8 cellular contexts compared by ENCODE assay signal in genomic region chr1:174160109-174160473, GRCh38. TPM values are rescaled to one million over a fixed set of nuclear protein-coding genes. Genes with fewer than 3 reads are reported as not detected.
A peak's percentile ranks its signal among the peaks of the same experiment; 100 is the strongest.
DNase-seq lines count a peak whose midpoint lies in the region; ATAC-seq and TF ChIP-seq lines count a peak whose summit lies in the region.

No MANE protein-coding gene starts in this region.

- no peak overlapping the region for H2BK15ac ChIP-seq in IMR-90 (ENCODE audit: low read depth, low read length)

- H3K4me1 ChIP-seq in CD8-positive, alpha-beta T cell (ENCODE audit: insufficient read depth, low read length) = peaks cover 16% of the 10 kb centered on the region
- H3K4me1 ChIP-seq in IMR-90 (ENCODE audit: control insufficient read depth, insufficient read depth, low read length) = no peaks in the 10 kb centered on the region

- H2BK120ac ChIP-seq in IMR-90 (ENCODE audit: low read depth, low read length) = no peak overlapping the region

- ATAC-seq in CD8-positive, alpha-beta T cell = no peak
- ATAC-seq in GM21390 (IDR thresholded peaks at IDR 0.05; ENCODE audit: unreplicated experiment) (peak; percentile 4), IMR-90 (ENCODE audit: low read depth) (peak; percentile 15)

- H2BK5ac ChIP-seq in IMR-90 (ENCODE audit: low read depth, low read length, poor library complexity, severe bottlenecking) = no peak overlapping the region

- no peaks in the 10 kb centered on the region for H4K20me1 ChIP-seq in IMR-90 (ENCODE audit: insufficient read depth, low read length)

- peak overlapping the region; percentile 73 for H3K4me3 ChIP-seq in CD8-positive, alpha-beta T cell (ENCODE audit: low read depth, low read length)
- H3K4me3 ChIP-seq in IMR-90 (ENCODE audit: insufficient read depth, low read depth, low read length) = peak overlapping the region; percentile 72
- H3K4me3 ChIP-seq in fibroblast of the aortic adventitia (ENCODE audit: low read depth, low read length) = peak overlapping the region; percentile 88

- no peaks in the 10 kb centered on the region for H3K9me3 Mint-ChIP-seq in CD8-positive, alpha-beta T cell
- H3K9me3 Mint-ChIP-seq in neural crest cell = no peaks in the 10 kb centered on the region

- H3K4me2 ChIP-seq in IMR-90 (ENCODE audit: low read depth, low read length) = peak overlapping the region; percentile 93

- peak overlapping the region; percentile 73 for H3K27ac ChIP-seq in CD8-positive, alpha-beta T cell (ENCODE audit: low read depth, low read length)
- no peak overlapping the region for H3K27ac ChIP-seq in IMR-90 (ENCODE audit: insufficient read depth, low read length)

- TF ChIP-seq CTCF in CD8-positive, alpha-beta T cell (IDR thresholded peaks at IDR 0.05) = no peak
- no peak for TF ChIP-seq CTCF in IMR-90 (conservative IDR thresholded peaks at IDR 0.05; ENCODE audit: low read depth, low read length)
- TF ChIP-seq CTCF in fibroblast of the aortic adventitia (IDR thresholded peaks at IDR 0.05; ENCODE audit: insufficient read depth, low read length) = no peak
- no peak for TF ChIP-seq CTCF in neural crest cell (conservative IDR thresholded peaks at IDR 0.05)

- peak overlapping the region; percentile 94 for H2AFZ ChIP-seq in IMR-90 (replicated peaks; ENCODE audit: low read length, poor library complexity)

- peaks cover 58% of the 10 kb centered on the region for H3K4me1 Mint-ChIP-seq in CD8-positive, alpha-beta T cell (ENCODE audit: low read depth)
- H3K4me1 Mint-ChIP-seq in neural crest cell = peaks cover 19% of the 10 kb centered on the region

- intact Hi-C loops in CD8-positive, alpha-beta T cell (cut with DNase I, micrococcal nuclease) = no loop called here
- intact Hi-C loops in IMR-90 (cut with micrococcal nuclease) = no loop called here

- no peak overlapping the region for H4K5ac ChIP-seq in IMR-90 (ENCODE audit: low read depth, low read length)

- peak in 2 of 7 experiments; percentile 5 to 25 for DNase-seq in CD8-positive, alpha-beta T cell
- peak; percentile 39 for DNase-seq in IMR-90
- DNase-seq in activated CD8-positive, alpha-beta memory T cell treated with anti-CD3 and anti-CD28 coated beads, Interleukin-2, amount 50 U/mL, for 48 hours = peak; percentile 64
- DNase-seq in fibroblast of the aortic adventitia (ENCODE audit: low read depth) = peak; percentile 34
- DNase-seq in neural crest cell (ENCODE audit: low read depth, low spot score) = peak; percentile 6
- DNase-seq in DMS114 treated with DMSO at 0.1 percent for 48 hours (lab: John Stamatoyannopoulos, UW; ENCODE audit: unreplicated experiment) = no peak
- DNase-seq in NCI-H128 (lab: John Stamatoyannopoulos, UW; ENCODE audit: unreplicated experiment) = no peak

- in situ Hi-C loops in IMR-90 (cut with MboI; ENCODE audit: low sequenced_read_pairs) = no loop called here

- no peaks in the 10 kb centered on the region for H3K9me3 ChIP-seq in CD8-positive, alpha-beta T cell (ENCODE audit: low read length)
- no peaks in the 10 kb centered on the region for H3K9me3 ChIP-seq in IMR-90 (ENCODE audit: control insufficient read depth, insufficient read depth, low read length)

- no peak for TF ChIP-seq POLR2A in IMR-90 (IDR thresholded peaks at IDR 0.05; ENCODE audit: low read depth, low read length)

- dilution Hi-C loops in IMR-90 (cut with HindIII; ENCODE audit: low sequenced_read_pairs, unreplicated experiment) = no loop called here

- H3K14ac ChIP-seq in IMR-90 (replicated peaks; ENCODE audit: low read depth, low read length) = no peak overlapping the region; the same call in 1 of the 2 replicates

- peaks cover 5 to 18% of the 10 kb centered on the region in 2 experiments for H3K79me1 ChIP-seq in IMR-90 (ENCODE audit: low read depth in 1 of 2, low read length in 2 of 2)

- no peak overlapping the region for H4K91ac ChIP-seq in IMR-90 (ENCODE audit: insufficient read depth, low read depth, low read length)

- H4K8ac ChIP-seq in IMR-90 (ENCODE audit: low read depth in 2 of 2, low read length in 2 of 2) = no peak overlapping the region

- POLR2A ChIA-PET in CD8-positive, alpha-beta T cell (lab: Charles Lee) = interaction anchor here (0.6 kb wide), 1 partner anchor 292 kb away, joined by 4 read pairs; the partner anchor contains the start of genes GAS5 and ZBTB37
- POLR2A ChIA-PET in IMR-90 (lab: Charles Lee; ENCODE audit: unreplicated experiment) = no interaction called here

- CTCF ChIA-PET in CD8-positive, alpha-beta T cell (lab: Charles Lee) = no interaction called here
- CTCF ChIA-PET in IMR-90 (lab: Yijun Ruan, JAX) = no interaction called here

- H3K36me3 Mint-ChIP-seq in CD8-positive, alpha-beta T cell = peaks cover 9% of the 10 kb centered on the region
- H3K36me3 Mint-ChIP-seq in neural crest cell (ENCODE audit: low read depth) = no peaks in the 10 kb centered on the region

- no peaks in the 10 kb centered on the region for H3K27me3 ChIP-seq in CD8-positive, alpha-beta T cell (ENCODE audit: insufficient read depth, low read length)
- H3K27me3 ChIP-seq in IMR-90 (ENCODE audit: control insufficient read depth, insufficient read depth, low read length) = no peaks in the 10 kb centered on the region; the same call in 1 of the 2 replicates

- no peaks in the 10 kb centered on the region for H3K27me3 Mint-ChIP-seq in CD8-positive, alpha-beta T cell (ENCODE audit: low read depth)
- H3K27me3 Mint-ChIP-seq in neural crest cell (ENCODE audit: low read depth) = peaks cover 3% of the 10 kb centered on the region

- H2AK5ac ChIP-seq in IMR-90 (ENCODE audit: low read depth, low read length) = no peak overlapping the region

- 0% methylated on average over 3 of the region's 14 CpGs; no CpG with 5 or more reads in 1 of the 2 experiments for WGBS in IMR-90 (ENCODE audit: extremely low coverage in 2 of 2, insufficient read length in 1 of 2), 2 experiments

- H3K27ac Mint-ChIP-seq in CD8-positive, alpha-beta T cell = peak overlapping the region; percentile 96
- peak overlapping the region; percentile 97 for H3K27ac Mint-ChIP-seq in neural crest cell (ENCODE audit: unreplicated experiment)

- no peak overlapping the region for H3K56ac ChIP-seq in IMR-90 (ENCODE audit: extremely low read depth, insufficient read depth, low read length)

- H3K4ac ChIP-seq in IMR-90 (ENCODE audit: low read depth, low read length) = no peak overlapping the region

- H3K23ac ChIP-seq in IMR-90 (ENCODE audit: low read depth, low read length) = peak overlapping the region; percentile 72; the same call in 1 of the 2 replicates

- H3K9ac ChIP-seq in IMR-90 (ENCODE audit: low read depth, low read length) = peak overlapping the region; percentile 54

- H3K4me3 Mint-ChIP-seq in CD8-positive, alpha-beta T cell = peak overlapping the region; percentile 91
- peak overlapping the region; percentile 88 for H3K4me3 Mint-ChIP-seq in neural crest cell

- no TSS peak for BruUV-seq in IMR-90 (replicated peaks; lab: Mats Ljungman, UMichigan)

- H3K36me3 ChIP-seq in CD8-positive, alpha-beta T cell (ENCODE audit: insufficient read depth, low read length) = no peaks in the 10 kb centered on the region
- H3K36me3 ChIP-seq in IMR-90 (ENCODE audit: control insufficient read depth, insufficient read depth, low read length) = no peaks in the 10 kb centered on the region

- no peak overlapping the region for H2BK20ac ChIP-seq in IMR-90 (ENCODE audit: low read depth, low read length)

- TF ChIP-seq RAD21 in IMR-90 (IDR thresholded peaks at IDR 0.05; ENCODE audit: low read length) = no peak

- no peak overlapping the region for H3K18ac ChIP-seq in IMR-90 (ENCODE audit: low read depth, low read length)

- H2AK9ac ChIP-seq in IMR-90 (replicated peaks; ENCODE audit: low read depth, low read length, poor library complexity) = peak overlapping the region; percentile 48

- no peaks in the 10 kb centered on the region for H3K9me1 ChIP-seq in IMR-90 (ENCODE audit: insufficient read depth, low read length)

TF ChIP-seq in IMR-90, 13 proteins besides CTCF, POLR2A, EP300 and RAD21:
- no peak for TF ChIP-seq FOS (IDR thresholded peaks at IDR 0.05; ENCODE audit: low read depth, low read length)
- 0 out of 2 replicates have a peak, but pooled peaks have one; percentile 17 for TF ChIP-seq MXI1 (IDR thresholded peaks at IDR 0.05; ENCODE audit: borderline replicate concordance, low read depth, low read length)

RNA-seq across cellular contexts. Expression of gene RABGAP1L, which starts 0.8 kb away (rescaled TPM):
- 10 to 100 TPM; 60.7 to 65.1 TPM for total RNA-seq in CD8-positive, alpha-beta T cell
- total RNA-seq in IMR-90 (2012; rRNA removed) (26.7 and 35.0 TPM in 2 replicates), fibroblast of the aortic adventitia (ENCODE audit: low replicate concordance) (39.9 and 154 TPM in 2 replicates), neural crest cell (23.1 and 25.6 TPM in 2 replicates)
- 7.9 and 9.1 TPM in 2 replicates for polyA plus RNA-seq in IMR-90 (2012; rRNA removed)
- 1.9 and 2.9 TPM in 2 replicates for polyA plus RNA-seq in IMR-90 (2012; cell fraction: cytosol; rRNA removed)
- polyA plus RNA-seq in IMR-90 (2012; cell fraction: nucleus; rRNA removed; ENCODE audit: low replicate concordance) = 1.1 and 7.6 TPM in 2 replicates

Comparison
In these comparisons a context has a peak if more than half of its experiments do, and no peak if none do; other contexts are left out.
1. DNase-seq: peak in IMR-90 (single experiment), activated CD8-positive, alpha-beta memory T cell treated with anti-CD3 and anti-CD28 coated beads, Interleukin-2, amount 50 U/mL, for 48 hours (single experiment), fibroblast of the aortic adventitia (single experiment) and neural crest cell (single experiment); none in DMS114 treated with DMSO at 0.1 percent for 48 hours (single experiment) and NCI-H128 (single experiment).
2. Peak in every context shown above with its lines, with median percentiles within 50 percentile points of each other: H3K4me3 ChIP-seq.